Comparison of ENCODE assay signal across 8 cellular contexts in genomic region chr10:119542990-119543813, GRCh38. TPM values are rescaled to one million over a fixed set of nuclear protein-coding genes. Genes with fewer than 3 reads are reported as not detected.
DNase-seq lines count a peak whose midpoint lies in the region; ATAC-seq and TF ChIP-seq lines count a peak whose summit lies in the region.

No MANE protein-coding gene starts in this region.

- peak overlapping the region in 1 of 3 experiments; percentile 12; a peak in 1 of 7 replicates for H3K27ac Mint-ChIP-seq in H9

- no peaks in the 10 kb centered on the region for H3K79me2 ChIP-seq in H9 (ENCODE audit: insufficient read depth, low read length)

- H3K27ac ChIP-seq in H9 (ENCODE audit: insufficient read length, low read depth, low read length) (no peak overlapping the region), WERI-Rb-1 (peak overlapping the region; percentile 80), lower lobe of right lung (peak overlapping the region; percentile 78)

- H2BK20ac ChIP-seq in H9 (ENCODE audit: low read depth, low read length, poor library complexity, severe bottlenecking) = no peak overlapping the region

- H3K18ac ChIP-seq in H9 (ENCODE audit: insufficient read length, low read depth, low read length) = no peak overlapping the region

- H3K4me1 ChIP-seq in H9 (ENCODE audit: insufficient read depth, low read length) (peaks cover 3% of the 10 kb centered on the region; the same call in 1 of the 2 replicates), lower lobe of right lung (peaks cover 26% of the 10 kb centered on the region)

- H3K27me3 ChIP-seq in H9 (ENCODE audit: insufficient read depth, low read length) (peaks cover 23% of the 10 kb centered on the region; the same call in 1 of the 2 replicates), WERI-Rb-1 (ENCODE audit: insufficient read depth, low read depth, severe bottlenecking) (no peaks in the 10 kb centered on the region), lower lobe of right lung (ENCODE audit: low read depth) (peaks cover 6% of the 10 kb centered on the region)

- DNase-seq in GM12865 (ENCODE audit: low read depth) (peak; percentile 78), H9 (peak; percentile 61), LoVo (ENCODE audit: low spot score) (peak; percentile 57), WERI-Rb-1 (peak; percentile 76), choroid plexus epithelial cell (ENCODE audit: low read depth) (peak; percentile 46), lower lobe of right lung (peak; percentile 70), dedifferentiated amniotic fluid mesenchymal stem cell (ENCODE audit: extremely low spot score) (no peak)
- peak; percentile 55 for DNase-seq in stimulated activated CD8-positive, alpha-beta memory T cell treated with anti-CD3 and anti-CD28 coated beads, Interleukin-12 subunit alpha, Interleukin-12 subunit beta, amount 100 ng/mL, for 4 hours (ENCODE audit: low read depth)

- no peaks in the 10 kb centered on the region for H3K79me1 ChIP-seq in H9 (ENCODE audit: insufficient read depth, low read depth, low read length, poor library complexity, severe bottlenecking)

- H3K9me3 ChIP-seq in H9 (ENCODE audit: control insufficient read depth, low read depth, low read length) (no peaks in the 10 kb centered on the region), WERI-Rb-1 (ENCODE audit: severe bottlenecking) (no peaks in the 10 kb centered on the region), lower lobe of right lung (no peaks in the 10 kb centered on the region)

- no peak overlapping the region for H2BK12ac ChIP-seq in H9 (ENCODE audit: insufficient read length, low read depth, low read length)

- no peaks in the 10 kb centered on the region; a peak in 1 of 7 replicates for H3K36me3 Mint-ChIP-seq in H9 (ENCODE audit: insufficient read depth in 1 of 3, low read depth in 3 of 3)

- H2BK15ac ChIP-seq in H9 (ENCODE audit: low read depth, low read length) = no peak overlapping the region

- H4K20me1 ChIP-seq in H9 (ENCODE audit: control insufficient read depth, insufficient read depth, insufficient read length) = no peaks in the 10 kb centered on the region

- H2BK5ac ChIP-seq in H9 (ENCODE audit: insufficient read length, low read length) = no peak overlapping the region

- no peak overlapping the region for H3T11ph ChIP-seq in H9 (ENCODE audit: low read length)

- H3K27me3 Mint-ChIP-seq in H9 (ENCODE audit: low read depth) = peaks cover 70% of the 10 kb centered on the region

- WGBS in H9 (ENCODE audit: extremely low coverage, insufficient read length, low lambda C conversion rate) = no CpG with 5 or more reads among the region's 77 CpGs

- H3K23me2 ChIP-seq in H9 (ENCODE audit: insufficient read length, low read depth, low read length, poor library complexity, severe bottlenecking) = peaks cover 20% of the 10 kb centered on the region

- H2AK5ac ChIP-seq in H9 (ENCODE audit: insufficient read length, low read length) = no peak overlapping the region

- peak overlapping the region; percentile 47 for H3K4me2 ChIP-seq in H9 (ENCODE audit: insufficient read depth, insufficient read length, low read length)

- TF ChIP-seq CTCF in GM12865 (IDR thresholded peaks at IDR 0.05; ENCODE audit: insufficient read depth, low read depth, low read length, missing control alignments) (peak; percentile 61), H9 (conservative IDR thresholded peaks at IDR 0.05) (peak; percentile 29; the same call in 2 of the 3 replicates), WERI-Rb-1 (IDR thresholded peaks at IDR 0.05; ENCODE audit: low read depth, low read length) (peak; percentile 69), choroid plexus epithelial cell (conservative IDR thresholded peaks at IDR 0.05; ENCODE audit: low read depth, low read length) (peak; percentile 58), lower lobe of right lung (IDR thresholded peaks at IDR 0.05) (peak; percentile 50)

- H4K5ac ChIP-seq in H9 (ENCODE audit: insufficient read length, low read depth, low read length) = no peak overlapping the region

- peaks cover 18 to 32% of the 10 kb centered on the region in 2 experiments for H3K4me1 Mint-ChIP-seq in H9

- H3K36me3 ChIP-seq in WERI-Rb-1 (no peaks in the 10 kb centered on the region), lower lobe of right lung (no peaks in the 10 kb centered on the region)

- no peak overlapping the region for H4K91ac ChIP-seq in H9 (ENCODE audit: insufficient read length, low read depth, low read length)

- H3K56ac ChIP-seq in H9 (ENCODE audit: insufficient read length, low read depth, low read length) = no peak overlapping the region

- intact Hi-C loops in lower lobe of right lung (cut with DNase I) = no loop called here

- H3K9me3 Mint-ChIP-seq in H9 = no peaks in the 10 kb centered on the region; a peak in 2 of 5 replicates

- ATAC-seq in lower lobe of right lung = peak; percentile 73 to 80

- H3K4ac ChIP-seq in H9 (ENCODE audit: low read depth, low read length) = no peak overlapping the region

- no peak overlapping the region for H2BK120ac ChIP-seq in H9 (ENCODE audit: low read depth, low read length, poor library complexity, severe bottlenecking)

- H3K4me3 ChIP-seq in GM12865 (ENCODE audit: low read depth, low read length) (peak overlapping the region; percentile 83), WERI-Rb-1 (ENCODE audit: low read depth, low read length) (peak overlapping the region; percentile 75), choroid plexus epithelial cell (ENCODE audit: low read depth, low read length) (peak overlapping the region; percentile 74), lower lobe of right lung (peak overlapping the region; percentile 75)

- no peak overlapping the region for H3K14ac ChIP-seq in H9 (ENCODE audit: insufficient read depth, low read length)

- H4K8ac ChIP-seq in H9 (replicated peaks; ENCODE audit: insufficient read length, low read depth, low read length) = no peak overlapping the region

- no peak overlapping the region for H3K23ac ChIP-seq in H9 (ENCODE audit: insufficient read length, low read depth, low read length)

- H3K4me3 Mint-ChIP-seq in H9 = peak overlapping the region; percentile 67 to 89

- no peak overlapping the region for H2AFZ ChIP-seq in H9 (ENCODE audit: low read length)

- no peak overlapping the region for H3K9ac ChIP-seq in H9 (ENCODE audit: extremely low read depth, insufficient read length, low read length)

RNA-seq across cellular contexts. Expression of gene RGS10, which starts 0.7 kb away (rescaled TPM):
- 9.8 and 10.6 TPM in 2 replicates for total RNA-seq in H9 (2021)
- total RNA-seq in lower lobe of right lung = 47.3 TPM

RNA-seq across cellular contexts. Expression of gene TIAL1, which starts 53.6 kb away (rescaled TPM):
- total RNA-seq in H9 (2021) (146 and 152 TPM in 2 replicates), lower lobe of right lung (99.0 TPM)
